Comparison of ENCODE assay signal across 1 cellular context in genomic region chr19:5838437-5839311, GRCh38.
TF ChIP-seq lines count a peak whose summit lies in the region.

No MANE protein-coding gene starts in this region.

TF ChIP-seq in HepG2, 621 proteins besides CTCF, POLR2A, EP300 and RAD21 (continued from another document and continues in another):
- TF ChIP-seq, protein P1, sequence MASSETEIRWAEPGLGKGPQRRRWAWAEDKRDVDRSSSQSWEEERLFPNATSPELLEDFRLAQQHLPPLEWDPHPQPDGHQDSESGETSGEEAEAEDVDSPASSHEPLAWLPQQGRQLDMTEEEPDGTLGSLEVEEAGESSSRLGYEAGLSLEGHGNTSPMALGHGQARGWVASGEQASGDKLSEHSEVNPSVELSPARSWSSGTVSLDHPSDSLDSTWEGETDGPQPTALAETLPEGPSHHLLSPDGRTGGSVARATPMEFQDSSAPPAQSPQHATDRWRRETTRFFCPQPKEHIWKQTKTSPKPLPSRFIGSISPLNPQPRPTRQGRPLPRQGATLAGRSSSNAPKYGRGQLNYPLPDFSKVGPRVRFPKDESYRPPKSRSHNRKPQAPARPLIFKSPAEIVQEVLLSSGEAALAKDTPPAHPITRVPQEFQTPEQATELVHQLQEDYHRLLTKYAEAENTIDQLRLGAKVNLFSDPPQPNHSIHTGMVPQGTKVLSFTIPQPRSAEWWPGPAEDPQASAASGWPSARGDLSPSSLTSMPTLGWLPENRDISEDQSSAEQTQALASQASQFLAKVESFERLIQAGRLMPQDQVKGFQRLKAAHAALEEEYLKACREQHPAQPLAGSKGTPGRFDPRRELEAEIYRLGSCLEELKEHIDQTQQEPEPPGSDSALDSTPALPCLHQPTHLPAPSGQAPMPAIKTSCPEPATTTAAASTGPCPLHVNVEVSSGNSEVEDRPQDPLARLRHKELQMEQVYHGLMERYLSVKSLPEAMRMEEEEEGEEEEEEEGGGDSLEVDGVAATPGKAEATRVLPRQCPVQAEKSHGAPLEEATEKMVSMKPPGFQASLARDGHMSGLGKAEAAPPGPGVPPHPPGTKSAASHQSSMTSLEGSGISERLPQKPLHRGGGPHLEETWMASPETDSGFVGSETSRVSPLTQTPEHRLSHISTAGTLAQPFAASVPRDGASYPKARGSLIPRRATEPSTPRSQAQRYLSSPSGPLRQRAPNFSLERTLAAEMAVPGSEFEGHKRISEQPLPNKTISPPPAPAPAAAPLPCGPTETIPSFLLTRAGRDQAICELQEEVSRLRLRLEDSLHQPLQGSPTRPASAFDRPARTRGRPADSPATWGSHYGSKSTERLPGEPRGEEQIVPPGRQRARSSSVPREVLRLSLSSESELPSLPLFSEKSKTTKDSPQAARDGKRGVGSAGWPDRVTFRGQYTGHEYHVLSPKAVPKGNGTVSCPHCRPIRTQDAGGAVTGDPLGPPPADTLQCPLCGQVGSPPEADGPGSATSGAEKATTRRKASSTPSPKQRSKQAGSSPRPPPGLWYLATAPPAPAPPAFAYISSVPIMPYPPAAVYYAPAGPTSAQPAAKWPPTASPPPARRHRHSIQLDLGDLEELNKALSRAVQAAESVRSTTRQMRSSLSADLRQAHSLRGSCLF (CRISPR knock-in tag; IDR thresholded peaks at IDR 0.05; ENCODE audit: borderline replicate concordance) = peak; percentile 31; the same call in 1 of the 2 replicates
- no peak for TF ChIP-seq ZNF383 (CRISPR knock-in tag; IDR thresholded peaks at IDR 0.05; ENCODE audit: borderline replicate concordance)
- no peak for TF ChIP-seq KLF15 (CRISPR knock-in tag; IDR thresholded peaks at IDR 0.05; ENCODE audit: borderline replicate concordance)
- TF ChIP-seq ZNF788 (CRISPR knock-in tag; IDR thresholded peaks at IDR 0.05; ENCODE audit: borderline replicate concordance) = 0 out of 2 replicates have a peak, but pooled peaks have one; percentile 3
- no peak; the same call in 1 of the 2 replicates for TF ChIP-seq GABPB1 (CRISPR knock-in tag; IDR thresholded peaks at IDR 0.05)
- TF ChIP-seq, protein P2, sequence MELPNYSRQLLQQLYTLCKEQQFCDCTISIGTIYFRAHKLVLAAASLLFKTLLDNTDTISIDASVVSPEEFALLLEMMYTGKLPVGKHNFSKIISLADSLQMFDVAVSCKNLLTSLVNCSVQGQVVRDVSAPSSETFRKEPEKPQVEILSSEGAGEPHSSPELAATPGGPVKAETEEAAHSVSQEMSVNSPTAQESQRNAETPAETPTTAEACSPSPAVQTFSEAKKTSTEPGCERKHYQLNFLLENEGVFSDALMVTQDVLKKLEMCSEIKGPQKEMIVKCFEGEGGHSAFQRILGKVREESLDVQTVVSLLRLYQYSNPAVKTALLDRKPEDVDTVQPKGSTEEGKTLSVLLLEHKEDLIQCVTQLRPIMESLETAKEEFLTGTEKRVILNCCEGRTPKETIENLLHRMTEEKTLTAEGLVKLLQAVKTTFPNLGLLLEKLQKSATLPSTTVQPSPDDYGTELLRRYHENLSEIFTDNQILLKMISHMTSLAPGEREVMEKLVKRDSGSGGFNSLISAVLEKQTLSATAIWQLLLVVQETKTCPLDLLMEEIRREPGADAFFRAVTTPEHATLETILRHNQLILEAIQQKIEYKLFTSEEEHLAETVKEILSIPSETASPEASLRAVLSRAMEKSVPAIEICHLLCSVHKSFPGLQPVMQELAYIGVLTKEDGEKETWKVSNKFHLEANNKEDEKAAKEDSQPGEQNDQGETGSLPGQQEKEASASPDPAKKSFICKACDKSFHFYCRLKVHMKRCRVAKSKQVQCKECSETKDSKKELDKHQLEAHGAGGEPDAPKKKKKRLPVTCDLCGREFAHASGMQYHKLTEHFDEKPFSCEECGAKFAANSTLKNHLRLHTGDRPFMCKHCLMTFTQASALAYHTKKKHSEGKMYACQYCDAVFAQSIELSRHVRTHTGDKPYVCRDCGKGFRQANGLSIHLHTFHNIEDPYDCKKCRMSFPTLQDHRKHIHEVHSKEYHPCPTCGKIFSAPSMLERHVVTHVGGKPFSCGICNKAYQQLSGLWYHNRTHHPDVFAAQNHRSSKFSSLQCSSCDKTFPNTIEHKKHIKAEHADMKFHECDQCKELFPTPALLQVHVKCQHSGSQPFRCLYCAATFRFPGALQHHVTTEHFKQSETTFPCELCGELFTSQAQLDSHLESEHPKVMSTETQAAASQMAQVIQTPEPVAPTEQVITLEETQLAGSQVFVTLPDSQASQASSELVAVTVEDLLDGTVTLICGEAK (IDR thresholded peaks at IDR 0.05) = no peak
- TF ChIP-seq, protein P2 (CRISPR knock-in tag; IDR thresholded peaks at IDR 0.05) = 0 out of 2 replicates have a peak, but pooled peaks have one; percentile 33
- TF ChIP-seq ZNF331 (CRISPR knock-in tag; IDR thresholded peaks at IDR 0.05) = no peak
- TF ChIP-seq PRPF4 (IDR thresholded peaks at IDR 0.05; ENCODE audit: low read depth, low read length, poor library complexity, severe bottlenecking) = no peak
- TF ChIP-seq PHF8 (CRISPR knock-in tag; IDR thresholded peaks at IDR 0.05) = peak; percentile 57
- TF ChIP-seq CBFB (CRISPR knock-in tag; IDR thresholded peaks at IDR 0.05) = no peak
- peak; percentile 2 for TF ChIP-seq ZMAT3 (CRISPR knock-in tag; conservative IDR thresholded peaks at IDR 0.05)
- TF ChIP-seq, protein P3, sequence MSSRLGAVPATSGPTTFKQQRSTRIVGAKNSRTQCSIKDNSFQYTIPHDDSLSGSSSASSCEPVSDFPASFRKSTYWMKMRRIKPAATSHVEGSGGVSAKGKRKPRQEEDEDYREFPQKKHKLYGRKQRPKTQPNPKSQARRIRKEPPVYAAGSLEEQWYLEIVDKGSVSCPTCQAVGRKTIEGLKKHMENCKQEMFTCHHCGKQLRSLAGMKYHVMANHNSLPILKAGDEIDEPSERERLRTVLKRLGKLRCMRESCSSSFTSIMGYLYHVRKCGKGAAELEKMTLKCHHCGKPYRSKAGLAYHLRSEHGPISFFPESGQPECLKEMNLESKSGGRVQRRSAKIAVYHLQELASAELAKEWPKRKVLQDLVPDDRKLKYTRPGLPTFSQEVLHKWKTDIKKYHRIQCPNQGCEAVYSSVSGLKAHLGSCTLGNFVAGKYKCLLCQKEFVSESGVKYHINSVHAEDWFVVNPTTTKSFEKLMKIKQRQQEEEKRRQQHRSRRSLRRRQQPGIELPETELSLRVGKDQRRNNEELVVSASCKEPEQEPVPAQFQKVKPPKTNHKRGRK (CRISPR knock-in tag; IDR thresholded peaks at IDR 0.05) = 0 out of 2 replicates have a peak, but pooled peaks have one; percentile 35
- TF ChIP-seq DPF2 (CRISPR knock-in tag; IDR thresholded peaks at IDR 0.05; ENCODE audit: borderline replicate concordance, low read depth) = no peak
- 0 out of 2 replicates have a peak, but pooled peaks have one; percentile 5 for TF ChIP-seq ZNF564 (CRISPR knock-in tag; IDR thresholded peaks at IDR 0.05)
- no peak for TF ChIP-seq ZNF615 (CRISPR knock-in tag; IDR thresholded peaks at IDR 0.05; ENCODE audit: borderline replicate concordance)
- no peak; the same call in 1 of the 2 replicates for TF ChIP-seq ZNF350 (CRISPR knock-in tag; IDR thresholded peaks at IDR 0.05; ENCODE audit: borderline replicate concordance, low read depth)
- TF ChIP-seq CCDC6 (CRISPR knock-in tag; IDR thresholded peaks at IDR 0.05) = no peak
- TF ChIP-seq ETS1 (CRISPR knock-in tag; IDR thresholded peaks at IDR 0.05) = no peak
- peak; percentile 48; the same call in 1 of the 2 replicates for TF ChIP-seq ARID2 (CRISPR knock-in tag; IDR thresholded peaks at IDR 0.05; ENCODE audit: borderline replicate concordance)
- TF ChIP-seq, protein P4, sequence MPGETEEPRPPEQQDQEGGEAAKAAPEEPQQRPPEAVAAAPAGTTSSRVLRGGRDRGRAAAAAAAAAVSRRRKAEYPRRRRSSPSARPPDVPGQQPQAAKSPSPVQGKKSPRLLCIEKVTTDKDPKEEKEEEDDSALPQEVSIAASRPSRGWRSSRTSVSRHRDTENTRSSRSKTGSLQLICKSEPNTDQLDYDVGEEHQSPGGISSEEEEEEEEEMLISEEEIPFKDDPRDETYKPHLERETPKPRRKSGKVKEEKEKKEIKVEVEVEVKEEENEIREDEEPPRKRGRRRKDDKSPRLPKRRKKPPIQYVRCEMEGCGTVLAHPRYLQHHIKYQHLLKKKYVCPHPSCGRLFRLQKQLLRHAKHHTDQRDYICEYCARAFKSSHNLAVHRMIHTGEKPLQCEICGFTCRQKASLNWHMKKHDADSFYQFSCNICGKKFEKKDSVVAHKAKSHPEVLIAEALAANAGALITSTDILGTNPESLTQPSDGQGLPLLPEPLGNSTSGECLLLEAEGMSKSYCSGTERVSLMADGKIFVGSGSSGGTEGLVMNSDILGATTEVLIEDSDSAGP (CRISPR knock-in tag; IDR thresholded peaks at IDR 0.05; ENCODE audit: borderline replicate concordance) = peak; percentile 20; the same call in 1 of the 2 replicates
- TF ChIP-seq NFE2 (CRISPR knock-in tag; IDR thresholded peaks at IDR 0.05) = no peak
- no peak for TF ChIP-seq GATAD1 (CRISPR knock-in tag; IDR thresholded peaks at IDR 0.05)
- peak; percentile 16; the same call in 1 of the 2 replicates for TF ChIP-seq SIN3A (IDR thresholded peaks at IDR 0.05; ENCODE audit: borderline replicate concordance, low read depth, low read length)
- no peak for TF ChIP-seq BCLAF1 (IDR thresholded peaks at IDR 0.05)
- 0 out of 2 replicates have a peak, but pooled peaks have one; percentile 18 for TF ChIP-seq ZNF737 (CRISPR knock-in tag; IDR thresholded peaks at IDR 0.05; ENCODE audit: borderline replicate concordance)
- TF ChIP-seq RAD51 (IDR thresholded peaks at IDR 0.05; ENCODE audit: borderline replicate concordance) = no peak
- no peak for TF ChIP-seq ZFAT (CRISPR knock-in tag; conservative IDR thresholded peaks at IDR 0.05)
- TF ChIP-seq, protein P5, sequence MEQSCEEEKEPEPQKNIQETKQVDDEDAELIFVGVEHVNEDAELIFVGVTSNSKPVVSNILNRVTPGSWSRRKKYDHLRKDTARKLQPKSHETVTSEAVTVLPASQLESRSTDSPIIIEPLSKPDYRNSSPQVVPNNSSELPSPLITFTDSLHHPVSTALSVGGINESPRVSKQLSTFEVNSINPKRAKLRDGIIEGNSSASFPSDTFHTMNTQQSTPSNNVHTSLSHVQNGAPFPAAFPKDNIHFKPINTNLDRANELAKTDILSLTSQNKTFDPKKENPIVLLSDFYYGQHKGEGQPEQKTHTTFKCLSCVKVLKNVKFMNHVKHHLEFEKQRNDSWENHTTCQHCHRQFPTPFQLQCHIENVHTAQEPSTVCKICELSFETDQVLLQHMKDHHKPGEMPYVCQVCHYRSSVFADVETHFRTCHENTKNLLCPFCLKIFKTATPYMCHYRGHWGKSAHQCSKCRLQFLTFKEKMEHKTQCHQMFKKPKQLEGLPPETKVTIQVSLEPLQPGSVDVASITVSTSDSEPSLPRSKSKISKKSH (CRISPR knock-in tag; IDR thresholded peaks at IDR 0.05; ENCODE audit: borderline replicate concordance) = no peak
- 0 out of 2 replicates have a peak, but pooled peaks have one; percentile 3 for TF ChIP-seq KDM3A (CRISPR knock-in tag; IDR thresholded peaks at IDR 0.05; ENCODE audit: low read depth)
